23 cellular contexts compared by ENCODE assay signal in the genomic region with DNA sequence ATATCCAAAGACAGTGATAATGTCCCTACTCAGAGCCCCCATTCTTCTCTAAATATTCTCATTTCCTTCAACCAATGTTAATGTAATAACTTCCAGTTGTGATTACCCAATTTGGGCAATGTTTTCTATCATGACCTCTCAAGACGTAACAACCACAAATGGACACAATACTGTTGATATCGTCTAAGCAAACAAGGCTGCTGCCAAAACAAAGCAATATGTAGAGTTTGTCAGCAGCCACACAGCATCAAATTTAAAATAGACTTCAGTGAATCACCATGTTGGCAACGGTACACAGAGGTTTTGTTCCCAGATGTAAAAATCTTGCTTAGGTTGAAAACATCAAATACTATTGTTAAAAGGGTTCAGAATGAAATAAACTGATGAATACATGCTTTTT.
DNase-seq lines count a peak whose midpoint lies in the region; TF ChIP-seq lines count a peak whose summit lies in the region.
"Had no signal": no experiment of that assay in that cellular context is flagged by ENCODE, and none has a peak within 500 bp of the region (broad histone marks: within the 10 kb centered on the region; RNA-seq: fewer than 3 reads in every experiment).

No MANE protein-coding gene starts in this region.

- no peaks in the 10 kb centered on the region for H3K27me3 ChIP-seq in SU-DHL-6 (ENCODE audit: low read length)
- H3K27me3 ChIP-seq: BLaER1 treated with 17β-estradiol and CSF1 and Interleukin-3, amounts not matched to agents 10 nM and 100 nM; gastrocnemius medialis; tibial nerve had no signal

- no peak overlapping the region for H3K4me2 ChIP-seq in SU-DHL-6 (ENCODE audit: low read depth, low read length, poor library complexity, severe bottlenecking)
- H3K4me2 ChIP-seq: BLaER1 treated with 17β-estradiol and CSF1 and Interleukin-3, amounts not matched to agents 10 nM and 100 nM had no signal

- H2AFZ ChIP-seq in SU-DHL-6 (ENCODE audit: low read depth, low read length, severe bottlenecking), result peak overlapping the region; percentile 79

- H3K36me3 ChIP-seq in SU-DHL-6 (ENCODE audit: low read length), result no peaks in the 10 kb centered on the region
- H3K36me3 ChIP-seq: BLaER1 treated with 17β-estradiol and CSF1 and Interleukin-3, amounts not matched to agents 10 nM and 100 nM; gastrocnemius medialis; tibial nerve had no signal

- no peak overlapping the region for H3K9ac ChIP-seq in SU-DHL-6 (ENCODE audit: low read length)
- H3K9ac ChIP-seq: BLaER1 treated with 17β-estradiol and CSF1 and Interleukin-3, amounts not matched to agents 10 nM and 100 nM had no signal

- H4K20me1 ChIP-seq in SU-DHL-6 (ENCODE audit: low read depth, low read length), result no peaks in the 10 kb centered on the region
- H4K20me1 ChIP-seq: BLaER1 treated with 17β-estradiol and CSF1 and Interleukin-3, amounts not matched to agents 10 nM and 100 nM had no signal

- no peaks in the 10 kb centered on the region for H3K79me2 ChIP-seq in SU-DHL-6 (ENCODE audit: insufficient read depth, low read length)

- no peak overlapping the region for H3K27ac ChIP-seq in SU-DHL-6 (ENCODE audit: low read depth, low read length)
- H3K27ac ChIP-seq in epithelial cell of prostate, result no peak overlapping the region
- H3K27ac ChIP-seq: BLaER1 treated with 17β-estradiol and CSF1 and Interleukin-3, amounts not matched to agents 10 nM and 100 nM; gastrocnemius medialis; tibial nerve had no signal

- DNase-seq in NCI-H1105 treated with DMSO at 0.1 percent for 48 hours (lab: John Stamatoyannopoulos, UW) (peak; percentile 19), NCI-H1105 (lab: John Stamatoyannopoulos, UW) (no peak), epithelial cell of prostate (ENCODE audit: low read depth, low spot score) (peak; percentile 6), skeletal muscle cell (ENCODE audit: low read depth) (peak; percentile 23), RKO (ENCODE audit: low spot score) (no peak), OCI-M2 (lab: John Stamatoyannopoulos, UW; ENCODE audit: unreplicated experiment) (no peak), NCI-H187 (lab: John Stamatoyannopoulos, UW) (no peak)
- DNase-seq: 8988T; activated B cell treated with CpG ODN at 0.5 μM for 24 hours; activated naive CD8-positive, alpha-beta T cell treated with anti-CD3 and anti-CD28 coated beads, Interleukin-2, amount 10 ng/mL, durations not matched to agents 7 days and 5 days; central memory CD4-positive, alpha-beta T cell; DMS 273 treated with DMSO at 0.1 percent for 48 hours; effector CD4-positive, alpha-beta T cell; gastrocnemius medialis; Karpas-422; left cardiac atrium; NCI-H1436; stimulated activated CD4-positive, alpha-beta T cell treated with anti-CD3 and anti-CD28 coated beads, Interleukin-15, amount 100 ng/mL, for 24 hours; stimulated activated naive CD4-positive, alpha-beta T cell; T-helper 1 cell had no signal

- H3K9me2 ChIP-seq in SU-DHL-6 (replicated peaks; ENCODE audit: insufficient read depth, low read length), result no peaks in the 10 kb centered on the region

- no peaks in the 10 kb centered on the region for H3K9me3 ChIP-seq in SU-DHL-6 (ENCODE audit: insufficient read depth, low read length)
- H3K9me3 ChIP-seq: BLaER1 treated with 17β-estradiol and CSF1 and Interleukin-3, amounts not matched to agents 10 nM and 100 nM; gastrocnemius medialis; tibial nerve had no signal

- no peak for TF ChIP-seq CTCF in SU-DHL-6 (IDR thresholded peaks at IDR 0.05; ENCODE audit: insufficient read depth, low read length, poor library complexity, severe bottlenecking)

- H3K4me3 ChIP-seq in SU-DHL-6 (ENCODE audit: insufficient read depth, low read length, poor library complexity, severe bottlenecking) (no peak overlapping the region), skeletal muscle cell (ENCODE audit: low read depth, low read length) (no peak overlapping the region)
- H3K4me3 ChIP-seq: BLaER1 treated with 17β-estradiol and CSF1 and Interleukin-3, amounts not matched to agents 10 nM and 100 nM; gastrocnemius medialis; tibial nerve had no signal

- no peaks in the 10 kb centered on the region for H3F3A ChIP-seq in SU-DHL-6 (ENCODE audit: insufficient read depth)

Comparison
In these comparisons a context has a peak if more than half of its experiments do, and no peak if none do; other contexts are left out.
1. DNase-seq: peak in NCI-H1105 treated with DMSO at 0.1 percent for 48 hours (single experiment), epithelial cell of prostate (single experiment) and skeletal muscle cell (single experiment); none in NCI-H1105 (single experiment), RKO (single experiment), OCI-M2 (single experiment) and NCI-H187 (0 of 2).